ENCODE assay signal across 1 cellular context in genomic region chr1:22092026-22092770, GRCh38.
TF ChIP-seq lines count a peak whose summit lies in the region.

No MANE protein-coding gene starts in this region.

TF ChIP-seq in endothelial cell of umbilical vein, 7 proteins besides CTCF, POLR2A, EP300 and RAD21:
- peak; percentile 30 for TF ChIP-seq POLR2AphosphoS5 (IDR thresholded peaks at IDR 0.05; ENCODE audit: insufficient read depth, low read depth, low read length)
- peak; percentile 53 for TF ChIP-seq FOS (IDR thresholded peaks at IDR 0.05; ENCODE audit: borderline replicate concordance, insufficient read depth, low read length)
